In the genomic region with DNA sequence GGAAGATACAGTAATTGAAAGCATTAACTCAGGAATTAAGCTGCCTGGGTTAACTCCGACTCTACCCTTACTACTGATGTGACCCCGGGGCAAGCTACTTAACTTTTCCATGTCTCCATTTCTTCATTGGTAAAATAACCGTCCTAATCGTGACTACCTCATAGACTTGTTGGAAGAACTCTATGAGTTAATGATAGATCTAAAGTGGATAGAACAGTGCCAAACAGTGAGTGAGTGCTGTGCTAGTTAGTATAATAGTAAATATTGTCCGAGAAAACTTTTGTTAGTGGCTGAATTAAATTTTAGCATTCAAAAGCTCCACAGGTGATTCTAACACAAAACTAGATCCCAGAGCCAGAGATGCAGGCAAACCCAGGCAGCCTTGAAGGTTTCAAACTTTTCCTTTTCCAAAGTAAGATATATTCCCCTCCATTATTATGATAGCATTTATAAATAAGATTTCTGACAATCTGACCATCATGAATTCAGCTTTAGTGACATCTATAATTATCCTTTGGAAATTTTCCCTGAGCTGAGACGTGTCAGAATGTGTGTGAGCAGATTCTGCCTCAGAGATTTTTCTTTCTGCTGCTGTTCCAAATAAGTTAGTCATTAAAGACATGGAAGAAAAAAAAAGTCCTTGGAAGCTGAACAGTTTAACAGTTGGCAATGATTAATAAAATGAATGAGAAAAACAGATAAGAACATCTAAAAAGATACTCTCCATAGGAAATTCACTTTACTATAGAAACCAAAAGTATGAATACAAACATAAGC, we compare ENCODE assay signal across 22 cellular contexts.
DNase-seq lines count a peak whose midpoint lies in the region; ATAC-seq, FAIRE-seq and TF ChIP-seq lines count a peak whose summit lies in the region.
"Had no signal": no experiment of that assay in that cellular context is flagged by ENCODE, and none has a peak within 500 bp of the region (broad histone marks: within the 10 kb centered on the region; RNA-seq: fewer than 3 reads in every experiment).

No MANE protein-coding gene starts in this region.

- no peaks in the 10 kb centered on the region for H3K27me3 Mint-ChIP-seq in nephron (ENCODE audit: low read depth)
- H3K27me3 Mint-ChIP-seq in CD8-positive, alpha-beta memory T cell, result no peaks in the 10 kb centered on the region
- H3K27me3 Mint-ChIP-seq: CD4-positive, CD25-positive, alpha-beta regulatory T cell had no signal

- POLR2A ChIA-PET in HepG2 (lab: Yijun Ruan, JAX), result no interaction called here
- POLR2A ChIA-PET in CD8-positive, alpha-beta memory T cell (lab: Charles Lee), result no interaction called here

- H3K4me2 ChIP-seq in HepG2 (ENCODE audit: low read depth, low read length) (no peak overlapping the region), hepatocyte (peak overlapping the region; percentile 48)
- H3K4me2 ChIP-seq: PC-9 had no signal

- H3K36me3 ChIP-seq in right lobe of liver, result no peaks in the 10 kb centered on the region
- no peaks in the 10 kb centered on the region for H3K36me3 ChIP-seq in HepG2 (replicated peaks in 1 of 2; ENCODE audit: control insufficient read depth in 1 of 2, insufficient read depth in 2 of 2, low read length in 2 of 2)
- no peaks in the 10 kb centered on the region for H3K36me3 ChIP-seq in hepatocyte (replicated peaks; ENCODE audit: insufficient read depth, low read depth)
- H3K36me3 ChIP-seq in CD8-positive, alpha-beta memory T cell (ENCODE audit: insufficient read depth, low read length), result no peaks in the 10 kb centered on the region
- H3K36me3 ChIP-seq: BE2C, SJCRH30 had no signal

- no peaks in the 10 kb centered on the region for H3K9me2 ChIP-seq in hepatocyte (replicated peaks; ENCODE audit: insufficient read depth)

- H3K9me3 Mint-ChIP-seq in nephron, result no peaks in the 10 kb centered on the region
- H3K9me3 Mint-ChIP-seq in CD8-positive, alpha-beta memory T cell, result peaks cover 4 to 15% (median 7%) of the 10 kb centered on the region in 5 donors

- no TSS peak for BruUV-seq in HepG2 (replicated peaks; lab: Mats Ljungman, UMichigan)

- H4K20me1 ChIP-seq in HepG2 (ENCODE audit: insufficient read depth, low read length) (no peaks in the 10 kb centered on the region), hepatocyte (ENCODE audit: insufficient read depth, poor library complexity, severe bottlenecking) (no peaks in the 10 kb centered on the region)

- H3K79me2 ChIP-seq in HepG2 (ENCODE audit: insufficient read depth, low read length) (no peaks in the 10 kb centered on the region), hepatocyte (no peaks in the 10 kb centered on the region)

- H3K27me3 ChIP-seq in right lobe of liver (no peaks in the 10 kb centered on the region), HepG2 (ENCODE audit: control insufficient read depth in 1 of 2, insufficient read depth in 2 of 2, low read length in 2 of 2) (no peaks in the 10 kb centered on the region), hepatocyte (no peaks in the 10 kb centered on the region)
- H3K27me3 ChIP-seq in CD8-positive, alpha-beta memory T cell (ENCODE audit: insufficient read depth, low read length, poor library complexity, severe bottlenecking), result no peaks in the 10 kb centered on the region
- H3K27me3 ChIP-seq: BE2C, SJCRH30 had no signal

- no peak overlapping the region for H2AFZ ChIP-seq in HepG2 (ENCODE audit: low read length)
- H2AFZ ChIP-seq in hepatocyte, result peak overlapping the region; percentile 3
- H2AFZ ChIP-seq: PC-9 had no signal

- H3K4me1 ChIP-seq in right lobe of liver, result peaks cover 0 to 32% (median 0%) of the 10 kb centered on the region in 4 donors
- H3K4me1 ChIP-seq in HepG2 (ENCODE audit: insufficient read depth, low read length), result 0 out of 2 replicates have a peak, but pooled peaks cover 8% of the 10 kb centered on the region
- H3K4me1 ChIP-seq in hepatocyte (ENCODE audit: insufficient read depth), result peaks cover 3% of the 10 kb centered on the region
- H3K4me1 ChIP-seq in CD8-positive, alpha-beta memory T cell (ENCODE audit: insufficient read depth, low read length), result no peaks in the 10 kb centered on the region
- H3K4me1 ChIP-seq: BE2C, Caco-2, SJCRH30 had no signal

- TF ChIP-seq POLR2A in right lobe of liver (IDR thresholded peaks at IDR 0.05) (no peak), HepG2 (IDR thresholded peaks at IDR 0.05; ENCODE audit: insufficient read depth in 1 of 2, low read depth in 2 of 2, low read length in 2 of 2) (no peak)

- DNase-seq in right lobe of liver, result no peak
- DNase-seq in HepG2 (ENCODE audit: low spot score), result no peak
- peak; percentile 13 for DNase-seq in hepatocyte (ENCODE audit: low spot score)
- DNase-seq in ecto neural progenitor cell (ENCODE audit: low spot score), result no peak
- DNase-seq in putamen (ENCODE audit: low spot score), result no peak
- no peak for DNase-seq in CD8-positive, alpha-beta memory T cell
- no peak for DNase-seq in posterior cingulate gyrus
- DNase-seq: BE2C; Caco-2; CD4-positive, CD25-positive, alpha-beta regulatory T cell; IMR-90; NCI-H1417 treated with DMSO at 0.1 percent for 48 hours; NCI-H1930; NCI-H345; NCI-H526; PC-9; SJCRH30 had no signal

- TF ChIP-seq EP300 in HepG2 (IDR thresholded peaks at IDR 0.05; ENCODE audit: low read depth in 2 of 2, low read length in 2 of 2) (no peak), HepG2 (CRISPR knock-in tag; IDR thresholded peaks at IDR 0.05; ENCODE audit: borderline replicate concordance) (no peak)

- TF ChIP-seq CTCF in right lobe of liver (IDR thresholded peaks at IDR 0.05) (no peak), HepG2 (CRISPR knock-in tag; IDR thresholded peaks at IDR 0.05) (no peak), hepatocyte (IDR thresholded peaks at IDR 0.05; ENCODE audit: poor library complexity) (no peak), nephron (IDR thresholded peaks at IDR 0.05; ENCODE audit: unreplicated experiment in 3 of 3) (no peak)

- no peak overlapping the region for H3K9ac ChIP-seq in HepG2 (ENCODE audit: insufficient read depth, low read depth, low read length)

- peak overlapping the region in 1 of 3 donors; percentile 6 for H3K27ac ChIP-seq in right lobe of liver
- no peak overlapping the region for H3K27ac ChIP-seq in HepG2 (ENCODE audit: extremely low read length, insufficient read depth, low read length)
- H3K27ac ChIP-seq in hepatocyte, result peak overlapping the region; percentile 44
- no peak overlapping the region for H3K27ac ChIP-seq in CD8-positive, alpha-beta memory T cell (ENCODE audit: low read depth, low read length)
- H3K27ac ChIP-seq: 22Rv1, PC-9, SJCRH30 had no signal

- H3K4me3 Mint-ChIP-seq in nephron, result peak overlapping the region in 1 of 3 experiments; percentile 55
- no peak overlapping the region for H3K4me3 Mint-ChIP-seq in CD8-positive, alpha-beta memory T cell
- H3K4me3 Mint-ChIP-seq: CD4-positive, CD25-positive, alpha-beta regulatory T cell had no signal

- FAIRE-seq in HepG2 (lab: Jason Lieb, UNC), result no peak
- FAIRE-seq: GM12892, GM18507, H1 had no signal

- 47% methylated on average over 6 of the region's 6 CpGs for WGBS in right lobe of liver (ENCODE audit: insufficient coverage, low coverage, low lambda C conversion rate, missing lambda C conversion rate)
- 57% methylated on average over 6 of the region's 6 CpGs for WGBS in HepG2 (ENCODE audit: low lambda C conversion rate)
- 80% methylated on average over 6 of the region's 6 CpGs for WGBS in hepatocyte (ENCODE audit: low lambda C conversion rate, missing lambda C conversion rate)

- no peaks in the 10 kb centered on the region for H3K36me3 Mint-ChIP-seq in nephron (ENCODE audit: low read depth)
- H3K36me3 Mint-ChIP-seq in CD8-positive, alpha-beta memory T cell, result no peaks in the 10 kb centered on the region
- H3K36me3 Mint-ChIP-seq: CD4-positive, CD25-positive, alpha-beta regulatory T cell had no signal

- intact Hi-C loops in right lobe of liver (cut with DNase I), result no loop called here
- intact Hi-C loops in HepG2 (cut with micrococcal nuclease; ENCODE audit: unreplicated experiment), result no loop called here
- intact Hi-C loops in posterior cingulate gyrus (cut with DNase I), result no loop called here

- no peak for TF ChIP-seq RAD21 in HepG2 (CRISPR knock-in tag; IDR thresholded peaks at IDR 0.05)

- ATAC-seq in right lobe of liver (peak in 3 of 4 donors; percentile 53 to 80 (median 65)), HepG2 (no peak)

- peaks cover 14% of the 10 kb centered on the region for H3K4me1 Mint-ChIP-seq in nephron
- no peaks in the 10 kb centered on the region for H3K4me1 Mint-ChIP-seq in CD8-positive, alpha-beta memory T cell
- H3K4me1 Mint-ChIP-seq: CD4-positive, CD25-positive, alpha-beta regulatory T cell had no signal

- in situ Hi-C loops in HepG2 (cut with HindIII; ENCODE audit: extremely low pct_ligation_motif_present, low pct_unique_long_range_greater_than_20kb), result no loop called here

- CTCF ChIA-PET in HepG2 (lab: Yijun Ruan, JAX; ENCODE audit: low intra/inter-chr PET ratio, low total read pairs), result no interaction called here
- CTCF ChIA-PET in CD8-positive, alpha-beta memory T cell (lab: Charles Lee), result no interaction called here

- peak overlapping the region; percentile 89 to 91 (median 89) for H3K27ac Mint-ChIP-seq in nephron
- no peak overlapping the region for H3K27ac Mint-ChIP-seq in CD8-positive, alpha-beta memory T cell
- H3K27ac Mint-ChIP-seq: CD4-positive, CD25-positive, alpha-beta regulatory T cell had no signal

- H3K4me3 ChIP-seq in right lobe of liver (no peak overlapping the region), HepG2 (replicated peaks in 1 of 3; ENCODE audit: insufficient read depth in 1 of 3, low read depth in 2 of 3, low read length in 3 of 3) (no peak overlapping the region), hepatocyte (no peak overlapping the region)
- H3K4me3 ChIP-seq in CD8-positive, alpha-beta memory T cell (ENCODE audit: low read length), result no peak overlapping the region
- H3K4me3 ChIP-seq: PC-9, SJCRH30 had no signal

- H3K9me3 ChIP-seq in right lobe of liver (no peaks in the 10 kb centered on the region), HepG2 (ENCODE audit: low read length) (no peaks in the 10 kb centered on the region), hepatocyte (ENCODE audit: low read depth) (no peaks in the 10 kb centered on the region)
- H3K9me3 ChIP-seq in CD8-positive, alpha-beta memory T cell (ENCODE audit: low read length), result no peaks in the 10 kb centered on the region
- H3K9me3 ChIP-seq: BE2C, Caco-2, SJCRH30 had no signal

TF ChIP-seq in HepG2, 621 proteins besides CTCF, POLR2A, EP300 and RAD21 (continues in another document):
- TF ChIP-seq MIXL1 (CRISPR knock-in tag; IDR thresholded peaks at IDR 0.05), result no peak
- no peak for TF ChIP-seq TOPORS (CRISPR knock-in tag; IDR thresholded peaks at IDR 0.05)
- TF ChIP-seq RFX3 (CRISPR knock-in tag; IDR thresholded peaks at IDR 0.05), result no peak
- TF ChIP-seq ZNF207 (IDR thresholded peaks at IDR 0.05; ENCODE audit: borderline replicate concordance), result no peak
- TF ChIP-seq ZNF629 (CRISPR knock-in tag; conservative IDR thresholded peaks at IDR 0.05), result no peak
- TF ChIP-seq, protein P1, sequence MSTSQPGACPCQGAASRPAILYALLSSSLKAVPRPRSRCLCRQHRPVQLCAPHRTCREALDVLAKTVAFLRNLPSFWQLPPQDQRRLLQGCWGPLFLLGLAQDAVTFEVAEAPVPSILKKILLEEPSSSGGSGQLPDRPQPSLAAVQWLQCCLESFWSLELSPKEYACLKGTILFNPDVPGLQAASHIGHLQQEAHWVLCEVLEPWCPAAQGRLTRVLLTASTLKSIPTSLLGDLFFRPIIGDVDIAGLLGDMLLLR (CRISPR knock-in tag; IDR thresholded peaks at IDR 0.05), result no peak
- no peak for TF ChIP-seq PRMT3 (CRISPR knock-in tag; IDR thresholded peaks at IDR 0.05; ENCODE audit: borderline replicate concordance, low read depth)
- TF ChIP-seq SRY (CRISPR knock-in tag; IDR thresholded peaks at IDR 0.05), result no peak

Comparison
In these comparisons a context has a peak if more than half of its experiments do, and no peak if none do; other contexts are left out.
1. H3K27ac Mint-ChIP-seq: peak in nephron (3 of 3); none in CD8-positive, alpha-beta memory T cell (0 of 8).